1 cellular context compared by ENCODE assay signal in genomic region chr19:46913198-46913851, GRCh38.
A peak's percentile ranks its signal among the peaks of the same experiment; 100 is the strongest.
TF ChIP-seq lines count a peak whose summit lies in the region.

No MANE protein-coding gene starts in this region.

TF ChIP-seq in K562, 482 proteins besides CTCF, POLR2A, EP300 and RAD21 (continued from another document):
- TF ChIP-seq ZBTB40 (IDR thresholded peaks at IDR 0.05) (no peak), ZBTB40 (CRISPR knock-in tag; IDR thresholded peaks at IDR 0.05) (no peak), RBBP5 (IDR thresholded peaks at IDR 0.05; ENCODE audit: borderline replicate concordance, insufficient read depth, low read length, poor library complexity, severe bottlenecking) (peak; percentile 27), CHAMP1 (IDR thresholded peaks at IDR 0.05) (no peak), ZNF644 (tag; IDR thresholded peaks at IDR 0.05; ENCODE audit: low read depth) (no peak)
TF ChIP-seq in K562: peak in this region for 3.
